ENCODE assay signal across 8 cellular contexts in genomic region chr17:81512560-81512983, GRCh38. TPM values are rescaled to one million over a fixed set of nuclear protein-coding genes. Genes with fewer than 3 reads are reported as not detected.
DNase-seq lines count a peak whose midpoint lies in the region; TF ChIP-seq lines count a peak whose summit lies in the region.

ACTG1 (minus strand) TSS chr17:81512799; CDS start chr17:81512354, 445 bp downstream.

- TF ChIP-seq CTCF in HL-60 (IDR thresholded peaks at IDR 0.05; ENCODE audit: insufficient read depth, low read length), result no peak

- H3K27me3 ChIP-seq in HL-60 (ENCODE audit: insufficient read depth, poor library complexity, severe bottlenecking), result no peaks in the 10 kb centered on the region

- DNase-seq in AG20443 (ENCODE audit: low spot score) (peak; percentile 97), GM19238 (ENCODE audit: insufficient read length, low spot score) (peak; percentile 92), HL-60 (ENCODE audit: low read depth in 1 of 2, low spot score in 1 of 2) (peak; percentile 90), lung microvascular endothelial cell (ENCODE audit: low read depth in 2 of 2) (peak; percentile 94 to 96)
- peak; percentile 87 for DNase-seq in NK-92 treated with Interleukin-12 subunit alpha and Interleukin-12 subunit beta, amount 100 ng/mL, for 24 hours (lab: John Stamatoyannopoulos, UW)
- peak; percentile 96 for DNase-seq in activated CD8-positive, alpha-beta memory T cell treated with anti-CD3 and anti-CD28 coated beads for 24 hours
- DNase-seq in effector CD4-positive, alpha-beta T cell, result peak; percentile 85
- peak; percentile 82 to 89 (median 83) for DNase-seq in stimulated activated CD4-positive, alpha-beta T cell treated with anti-CD3 and anti-CD28 coated beads, TNF-alpha, amount 100 ng/mL, for 24 hours (ENCODE audit: low read depth in 3 of 3)

- H3K4me3 ChIP-seq in HL-60 (replicated peaks; ENCODE audit: insufficient read depth, low read length), result peak within 1 kb of the TSS; percentile 97

- peak within 1 kb of the TSS; percentile 98 for H3K27ac ChIP-seq in HL-60 (replicated peaks)

RNA-seq across cellular contexts. Expression of gene ACTG1, which starts in this region (rescaled TPM):
- total RNA-seq in lung microvascular endothelial cell, result 3,444 and 5,949 TPM in 2 replicates

Comparison
In these comparisons a context has a peak if more than half of its experiments do, and no peak if none do; other contexts are left out.
1. Peak in every context shown above with its lines: DNase-seq, H3K4me3 ChIP-seq and H3K27ac ChIP-seq.